8 cellular contexts compared by ENCODE assay signal in genomic region chr2:238287702-238288649, GRCh38. TPM values are rescaled to one million over a fixed set of nuclear protein-coding genes. Genes with fewer than 3 reads are reported as not detected.
DNase-seq lines count a peak whose midpoint lies in the region; ATAC-seq, FAIRE-seq and TF ChIP-seq lines count a peak whose summit lies in the region.

Gene PER2, minus strand, starts transcription at chr2:238288610. Its CDS starts 10,674 bp downstream, at chr2:238277936.

- POLR2A ChIA-PET in HEK293 (lab: Yijun Ruan, JAX) (interaction anchor here (0.6 to 0.8 kb wide), 2 partner anchors 26 to 31 kb away, joined by 3 to 4 read pairs; no protein-coding TSS in a partner anchor), H1 (lab: Charles Lee; ENCODE audit: partially characterized antibody) (interaction anchor here (0.6 to 2.9 kb wide), 13 partner anchors 8 to 622 kb away, joined by 3 to 15 read pairs (median 4); partner anchors contain the start of genes HES6 and ILKAP)

- TF ChIP-seq POLR2A in H1 (IDR thresholded peaks at IDR 0.05; ENCODE audit: control extremely low read depth in 1 of 2, low read depth in 2 of 2, low read length in 2 of 2): peak in 1 of 2 experiments; percentile 16; a peak in 1 of 3 replicates

- no peaks in the 10 kb centered on the region for H3K9me3 Mint-ChIP-seq in activated CD4-positive, alpha-beta T cell treated with anti-CD3 and anti-CD28 coated beads, Interleukin-2, amount 10 ng/mL, durations not matched to agents 24 days and 14 days

- H2BK20ac ChIP-seq in H1 (ENCODE audit: low read length): no peak within 1 kb of the TSS

- 12% methylated on average over 55 of the region's 65 CpGs; no CpG with 5 or more reads in 1 of the 2 experiments for WGBS in H1 (ENCODE audit: extremely low coverage in 1 of 2, insufficient coverage in 1 of 2, insufficient read length in 1 of 2, insufficient replicate concordance in 2 of 2, low coverage in 1 of 2, low lambda C conversion rate in 2 of 2, missing lambda C conversion rate in 1 of 2), 2 experiments
- 7% methylated on average over 56 of the region's 65 CpGs for WGBS in mesenchymal stem cell

- no peak for FAIRE-seq in H1 (lab: Jason Lieb, UNC)

- 0 out of 4 replicates have a peak, but pooled peaks of 1 of the 2 experiments have one; percentile 11 for TF ChIP-seq RAD21 in H1 (IDR thresholded peaks at IDR 0.05 in 1 of 2, conservative IDR thresholded peaks at IDR 0.05 in 1 of 2; ENCODE audit: low read depth in 2 of 2, low read length in 2 of 2)

- peaks cover 16% of the 10 kb centered on the region for H3K4me1 ChIP-seq in HEK293 (ENCODE audit: control insufficient read depth, insufficient read depth, low read length)
- H3K4me1 ChIP-seq in H1 (replicated peaks in 1 of 4; ENCODE audit: control insufficient read depth in 3 of 4, insufficient read depth in 4 of 4, low read length in 3 of 4): peaks cover 7 to 25% (median 18%) of the 10 kb centered on the region in 4 experiments
- peaks cover 47% of the 10 kb centered on the region for H3K4me1 ChIP-seq in mesenchymal stem cell (ENCODE audit: control insufficient read depth, insufficient read depth, low read depth, low read length)

- H4K20me1 ChIP-seq in H1 (replicated peaks in 1 of 2; ENCODE audit: control insufficient read depth in 1 of 2, insufficient read depth in 2 of 2, low read length in 2 of 2): peaks cover 1 to 5% of the 10 kb centered on the region in 2 experiments

- H3K14ac ChIP-seq in H1 (ENCODE audit: insufficient read length) (no peak within 1 kb of the TSS), mesenchymal stem cell (ENCODE audit: low read length in 2 of 2) (peak within 1 kb of the TSS in 1 of 2 experiments; percentile 58)

- DNase-seq in activated T-cell treated with anti-CD3 and anti-CD28 coated beads for 1 hour (ENCODE audit: low read depth) (peak; percentile 22), activated T-cell treated with anti-CD3 and anti-CD28 coated beads for 4 hours (no peak), NAMALWA (ENCODE audit: low spot score) (peak; percentile 64), H1 (ENCODE audit: low read depth in 1 of 2, low spot score in 2 of 2) (no peak), mesenchymal stem cell (peak; percentile 98)
- peak; percentile 74 for DNase-seq in activated CD4-positive, alpha-beta T cell treated with anti-CD3 and anti-CD28 coated beads, Interleukin-2, amount 10 ng/mL, durations not matched to agents 24 days and 14 days
- DNase-seq in stimulated activated naive CD8-positive, alpha-beta T cell treated with anti-CD3 and anti-CD28 coated beads, Interleukin-15, Interleukin-2, amounts not matched to agents 100 U/mL and 50 U/mL, for 24 hours: peak; percentile 55

- peaks cover 4% of the 10 kb centered on the region for H3K36me3 Mint-ChIP-seq in activated CD4-positive, alpha-beta T cell treated with anti-CD3 and anti-CD28 coated beads, Interleukin-2, amount 10 ng/mL, durations not matched to agents 24 days and 14 days (ENCODE audit: low read depth)

- CTCF ChIA-PET in HEK293 (lab: Yijun Ruan, JAX) (interaction anchor here (1.1 to 3.2 kb wide), 2 partner anchors 10 to 25 kb away, joined by 5 to 11 read pairs; no protein-coding TSS in a partner anchor), H1 (lab: Charles Lee; ENCODE audit: partially characterized antibody) (interaction anchor here (0.6 to 18.9 kb wide), 13 partner anchors 8 to 128 kb away, joined by 3 to 298 read pairs (median 4); no protein-coding TSS in a partner anchor)

- H2BK5ac ChIP-seq in H1 (ENCODE audit: low read depth, low read length): 0 out of 2 replicates have a peak within 1 kb of the TSS, but pooled peaks have one; percentile 18
- peak within 1 kb of the TSS; percentile 38 for H2BK5ac ChIP-seq in mesenchymal stem cell (ENCODE audit: low read depth, low read length, poor library complexity, severe bottlenecking)

- no peak for TF ChIP-seq EP300 in H1 (IDR thresholded peaks at IDR 0.05; ENCODE audit: borderline replicate concordance in 1 of 2, low read depth in 2 of 2, low read length in 2 of 2)

- TF ChIP-seq CTCF in HEK293 (tag by site-specific recombination; IDR thresholded peaks at IDR 0.05): no peak
- TF ChIP-seq CTCF in H1 (IDR thresholded peaks at IDR 0.05; ENCODE audit: control extremely low read depth in 1 of 3, insufficient read depth in 1 of 3, low read depth in 1 of 3, low read length in 3 of 3): peak in 1 of 3 experiments; percentile 14; a peak in 2 of 4 replicates

- peak within 1 kb of the TSS; percentile 46; the same call in 1 of the 2 replicates for H3K27ac ChIP-seq in HEK293 (ENCODE audit: extremely low read depth, low read depth, low read length)
- no peak within 1 kb of the TSS; the same call in 1 of the 2 replicates for H3K27ac ChIP-seq in H1 (ENCODE audit: low read depth, low read length)
- no peak within 1 kb of the TSS for H3K27ac ChIP-seq in mesenchymal stem cell (ENCODE audit: low read length, poor library complexity, severe bottlenecking)

- H3K4me3 Mint-ChIP-seq in activated CD4-positive, alpha-beta T cell treated with anti-CD3 and anti-CD28 coated beads, Interleukin-2, amount 10 ng/mL, durations not matched to agents 24 days and 14 days: peak within 1 kb of the TSS; percentile 93

- H3K27me3 Mint-ChIP-seq in activated CD4-positive, alpha-beta T cell treated with anti-CD3 and anti-CD28 coated beads, Interleukin-2, amount 10 ng/mL, durations not matched to agents 24 days and 14 days: no peaks in the 10 kb centered on the region

- no peak within 1 kb of the TSS for H3K56ac ChIP-seq in H1 (replicated peaks; ENCODE audit: insufficient read length, low read depth, low read length)

- H3K9ac ChIP-seq in H1 (replicated peaks in 1 of 4; ENCODE audit: extremely low read depth in 1 of 4, low read depth in 3 of 4, low read length in 3 of 4) (peak within 1 kb of the TSS; percentile 54 to 86 (median 76)), mesenchymal stem cell (ENCODE audit: low read length) (peak within 1 kb of the TSS; percentile 99)

- H3K79me1 ChIP-seq in H1 (ENCODE audit: low read depth, low read length) (no peaks in the 10 kb centered on the region; the same call in none of the 2 replicates), mesenchymal stem cell (replicated peaks; ENCODE audit: low read length, poor library complexity, severe bottlenecking) (peaks cover 18% of the 10 kb centered on the region)

- H3K4me3 ChIP-seq in HEK293 (ENCODE audit: low read depth, low read length) (peak within 1 kb of the TSS; percentile 74), H1 (ENCODE audit: extremely low read depth in 1 of 4, insufficient read depth in 2 of 4, low read depth in 3 of 4, low read length in 4 of 4) (peak within 1 kb of the TSS; percentile 72 to 84 (median 77)), mesenchymal stem cell (ENCODE audit: insufficient read depth in 1 of 2, low read depth in 1 of 2, low read length in 2 of 2) (peak within 1 kb of the TSS; percentile 85 to 95)

- H3K23me2 ChIP-seq in H1 (ENCODE audit: low read depth, low read length): peaks cover 12% of the 10 kb centered on the region

- H3K23ac ChIP-seq in H1 (ENCODE audit: insufficient read length) (no peak within 1 kb of the TSS), mesenchymal stem cell (ENCODE audit: low read length in 2 of 2) (peak within 1 kb of the TSS in 1 of 2 experiments; percentile 78)

- no peak within 1 kb of the TSS for H4K5ac ChIP-seq in H1 (ENCODE audit: insufficient read length, low read depth, low read length)

- no peak within 1 kb of the TSS for H4K91ac ChIP-seq in H1 (replicated peaks; ENCODE audit: insufficient read length, low read length)
- peak within 1 kb of the TSS; percentile 53 for H4K91ac ChIP-seq in mesenchymal stem cell (ENCODE audit: low read length)

- H3K36me3 ChIP-seq in HEK293 (ENCODE audit: control insufficient read depth in 2 of 2, insufficient read depth in 1 of 2, low read length in 2 of 2) (no peaks in the 10 kb centered on the region), H1 (ENCODE audit: control insufficient read depth in 2 of 4, insufficient read depth in 4 of 4, low read length in 3 of 4) (no peaks in the 10 kb centered on the region), mesenchymal stem cell (ENCODE audit: control insufficient read depth in 1 of 2, insufficient read depth in 2 of 2, low read depth in 1 of 2, low read length in 2 of 2) (no peaks in the 10 kb centered on the region)

- peaks cover 25% of the 10 kb centered on the region for H3K4me1 Mint-ChIP-seq in activated CD4-positive, alpha-beta T cell treated with anti-CD3 and anti-CD28 coated beads, Interleukin-2, amount 10 ng/mL, durations not matched to agents 24 days and 14 days

- intact Hi-C loops in activated CD4-positive, alpha-beta T cell treated with anti-CD3 and anti-CD28 coated beads, Interleukin-2, amount 10 ng/mL, durations not matched to agents 24 days and 14 days (cut with micrococcal nuclease): loop anchor here (1.0 to 5.0 kb wide), 5 partner anchors 32 to 586 kb away; partner anchors contain the start of genes ASB1, ILKAP and TRAF3IP1

- H3K4ac ChIP-seq in H1 (replicated peaks; ENCODE audit: insufficient read length, low read depth, low read length) (no peak within 1 kb of the TSS), mesenchymal stem cell (ENCODE audit: low read depth in 1 of 2, low read length in 2 of 2) (peak within 1 kb of the TSS; percentile 18 to 33)

- H3K4me2 ChIP-seq in H1 (ENCODE audit: insufficient read depth in 1 of 2, low read depth in 2 of 2, low read length in 2 of 2) (peak within 1 kb of the TSS; percentile 80 to 100), mesenchymal stem cell (ENCODE audit: low read length, poor library complexity, severe bottlenecking) (peak within 1 kb of the TSS; percentile 96)

- H3K18ac ChIP-seq in H1 (ENCODE audit: extremely low read depth, low read length) (no peak within 1 kb of the TSS), mesenchymal stem cell (ENCODE audit: low read depth in 1 of 2, low read length in 2 of 2) (peak within 1 kb of the TSS; percentile 56 to 72)

- H3K79me2 ChIP-seq in H1 (ENCODE audit: control insufficient read depth in 1 of 2, insufficient read depth in 2 of 2, low read length in 2 of 2): peaks cover 0 to 4% of the 10 kb centered on the region in 2 experiments; a peak in 1 of 4 replicates

- H2BK120ac ChIP-seq in H1 (replicated peaks; ENCODE audit: low read depth, low read length) (no peak within 1 kb of the TSS), mesenchymal stem cell (ENCODE audit: low read depth, low read length) (no peak within 1 kb of the TSS)

- H2BK12ac ChIP-seq in H1 (ENCODE audit: low read depth, low read length) (no peak within 1 kb of the TSS), mesenchymal stem cell (ENCODE audit: low read length in 2 of 2) (peak within 1 kb of the TSS in 1 of 2 experiments; percentile 46)

- peak; percentile 19 for ATAC-seq in stimulated activated naive CD8-positive, alpha-beta T cell treated with anti-CD3 and anti-CD28 coated beads, Interleukin-15, Interleukin-2, amounts not matched to agents 100 U/mL and 50 U/mL, for 24 hours

- no peak within 1 kb of the TSS; the same call in 1 of the 2 replicates for H4K8ac ChIP-seq in H1 (ENCODE audit: extremely low read depth, insufficient read depth, low read length)
- H4K8ac ChIP-seq in mesenchymal stem cell (ENCODE audit: low read length): peak within 1 kb of the TSS; percentile 65

- H2BK15ac ChIP-seq in H1 (ENCODE audit: low read length) (no peak within 1 kb of the TSS), mesenchymal stem cell (ENCODE audit: low read depth, poor library complexity, severe bottlenecking) (peak within 1 kb of the TSS; percentile 83)

- H2AFZ ChIP-seq in H1 (ENCODE audit: low read length): peak within 1 kb of the TSS; percentile 93
- H2AFZ ChIP-seq in mesenchymal stem cell (ENCODE audit: low read depth, low read length): peak within 1 kb of the TSS; percentile 95

- H3K27me3 ChIP-seq in H1 (replicated peaks in 1 of 4; ENCODE audit: control insufficient read depth in 3 of 4, extremely low read depth in 1 of 4, insufficient read depth in 3 of 4, low read length in 3 of 4): peaks cover 0 to 10% (median 2%) of the 10 kb centered on the region in 4 experiments; a peak in 2 of 7 replicates
- H3K27me3 ChIP-seq in mesenchymal stem cell (ENCODE audit: control insufficient read depth in 1 of 2, insufficient read depth in 1 of 2, low read length in 2 of 2): peaks cover 0 to 4% of the 10 kb centered on the region in 2 experiments

- no peak within 1 kb of the TSS for H2AK5ac ChIP-seq in H1 (ENCODE audit: low read depth, low read length)
- no peak within 1 kb of the TSS for H2AK5ac ChIP-seq in mesenchymal stem cell (ENCODE audit: low read length, severe bottlenecking)

- H3K27ac Mint-ChIP-seq in activated CD4-positive, alpha-beta T cell treated with anti-CD3 and anti-CD28 coated beads, Interleukin-2, amount 10 ng/mL, durations not matched to agents 24 days and 14 days: peak within 1 kb of the TSS; percentile 99

- H3K9me3 ChIP-seq in HEK293 (ENCODE audit: control insufficient read depth, insufficient read depth, low read depth, low read length) (no peaks in the 10 kb centered on the region), H1 (ENCODE audit: insufficient read depth in 2 of 2, low read depth in 1 of 2, low read length in 1 of 2) (no peaks in the 10 kb centered on the region), mesenchymal stem cell (ENCODE audit: control insufficient read depth, low read length) (no peaks in the 10 kb centered on the region)

RNA-seq across cellular contexts. Expression of gene PER2, which starts in this region (rescaled TPM):
- total RNA-seq in activated CD4-positive, alpha-beta T cell treated with anti-CD3 and anti-CD28 coated beads, Interleukin-2, amount 10 ng/mL, durations not matched to agents 24 days and 14 days: 18.3 and 21.9 TPM in 2 replicates
- total RNA-seq in H1 (2021; fragmentation: NEBNext Ultra II Directional; extraction: Animal tissue kit (Norgen Biotek cat#: 25700)): 5.5 TPM in 2 replicates
- 0.91 and 0.99 TPM in 2 replicates for polyA plus RNA-seq in H1 (2011; rRNA removed)
- polyA plus RNA-seq in H1 (2011; cell fraction: cytosol; rRNA removed): 0.78 TPM
- polyA plus RNA-seq in H1 (2011; cell fraction: nucleus; rRNA removed): 2.3 TPM
- 2.0 to 2.9 TPM (median 2.3 TPM) in 4 replicates for polyA plus RNA-seq in H1 (2012, experiment 1 of 2)
- polyA plus RNA-seq in H1 (2012, experiment 2 of 2): 0.73 TPM
- polyA plus RNA-seq in H1 (2013, experiment 1 of 2): 1.5 TPM
- 1.6 TPM for polyA plus RNA-seq in H1 (2013, experiment 2 of 2)
- polyA minus RNA-seq in H1 (2011; rRNA and poly(A)+ RNA removed): 4.9 and 7.3 TPM in 2 replicates
- polyA minus RNA-seq in H1 (2011; cell fraction: cytosol; rRNA and poly(A)+ RNA removed): 3.7 TPM
- polyA minus RNA-seq in H1 (2011; cell fraction: nucleus; rRNA and poly(A)+ RNA removed): 7.2 TPM
- polyA plus RNA-seq in mesenchymal stem cell (2013, experiment 1 of 2): 1.1 TPM
- polyA plus RNA-seq in mesenchymal stem cell (2013, experiment 2 of 2): 1.1 TPM

Comparison
In these comparisons a context has a peak if more than half of its experiments do, and no peak if none do; other contexts are left out.
1. DNase-seq: peak in activated T-cell treated with anti-CD3 and anti-CD28 coated beads for 1 hour (single experiment), NAMALWA (single experiment), activated CD4-positive, alpha-beta T cell treated with anti-CD3 and anti-CD28 coated beads, Interleukin-2, amount 10 ng/mL, durations not matched to agents 24 days and 14 days (single experiment), mesenchymal stem cell (single experiment) and stimulated activated naive CD8-positive, alpha-beta T cell treated with anti-CD3 and anti-CD28 coated beads, Interleukin-15, Interleukin-2, amounts not matched to agents 100 U/mL and 50 U/mL, for 24 hours (single experiment); none in activated T-cell treated with anti-CD3 and anti-CD28 coated beads for 4 hours (single experiment) and H1 (0 of 2).
2. Peak in every context shown above with its lines, with median percentiles within 50 percentile points of each other: H3K4me3 ChIP-seq.